Comparison of ENCODE assay signal across 8 cellular contexts in genomic region chr1:58739851-58740466, GRCh38. TPM values are rescaled to one million over a fixed set of nuclear protein-coding genes. Genes with fewer than 3 reads are reported as not detected.
DNase-seq lines count a peak whose midpoint lies in the region; ATAC-seq, FAIRE-seq and TF ChIP-seq lines count a peak whose summit lies in the region.

No MANE protein-coding gene starts in this region.

- H2BK15ac ChIP-seq in H1 (ENCODE audit: low read length): no peak overlapping the region

- no peaks in the 10 kb centered on the region for H3K9me3 Mint-ChIP-seq in activated CD4-positive, alpha-beta T cell treated with anti-CD3 and anti-CD28 coated beads, Interleukin-2, amount 10 ng/mL, durations not matched to agents 7 days and 5 days

- H3K18ac ChIP-seq in H1 (ENCODE audit: extremely low read depth, low read length): no peak overlapping the region

- peak; percentile 58 for DNase-seq in activated CD4-positive, alpha-beta T cell treated with anti-CD3 and anti-CD28 coated beads, Interleukin-2, amount 10 ng/mL, durations not matched to agents 7 days and 5 days
- no peak for DNase-seq in activated CD4-positive, alpha-beta T cell treated with anti-CD3 and anti-CD28 coated beads, Interleukin-2, amount 50 U/mL, for 1 hour
- DNase-seq in NB4 (ENCODE audit: low read depth): peak; percentile 72
- DNase-seq in RPMI8226: peak; percentile 80
- DNase-seq in H1 (ENCODE audit: low read depth in 1 of 2, low spot score in 2 of 2): no peak
- DNase-seq in midbrain (lab: John Stamatoyannopoulos, UW): peak; percentile 73
- no peak for DNase-seq in HPDE6-E6E7 (ENCODE audit: extremely low spot score)

- H3K23ac ChIP-seq in H1 (ENCODE audit: insufficient read length): no peak overlapping the region

- H2BK20ac ChIP-seq in H1 (ENCODE audit: low read length): no peak overlapping the region

- H3K4me1 Mint-ChIP-seq in activated CD4-positive, alpha-beta T cell treated with anti-CD3 and anti-CD28 coated beads, Interleukin-2, amount 10 ng/mL, durations not matched to agents 7 days and 5 days: peaks cover 11% of the 10 kb centered on the region

- no peaks in the 10 kb centered on the region for H3K36me3 Mint-ChIP-seq in activated CD4-positive, alpha-beta T cell treated with anti-CD3 and anti-CD28 coated beads, Interleukin-2, amount 10 ng/mL, durations not matched to agents 7 days and 5 days (ENCODE audit: low read depth)

- CTCF ChIA-PET in activated CD4-positive, alpha-beta T cell treated with anti-CD3 and anti-CD28 coated beads, Interleukin-2, amount 10 ng/mL, durations not matched to agents 7 days and 5 days (lab: Charles Lee): interaction anchor here (0.6 kb wide), 1 partner anchor 381 kb away, joined by 3 read pairs; no protein-coding TSS in a partner anchor
- CTCF ChIA-PET in H1 (lab: Charles Lee; ENCODE audit: partially characterized antibody): interaction anchor here (0.7 to 4.5 kb wide), 13 partner anchors 10 to 965 kb away, joined by 3 to 34 read pairs (median 4); no protein-coding TSS in a partner anchor

- no peaks in the 10 kb centered on the region for H4K20me1 ChIP-seq in H1 (replicated peaks in 1 of 2; ENCODE audit: control insufficient read depth in 1 of 2, insufficient read depth in 2 of 2, low read length in 2 of 2)

- TF ChIP-seq EP300 in H1 (IDR thresholded peaks at IDR 0.05; ENCODE audit: borderline replicate concordance in 1 of 2, low read depth in 2 of 2, low read length in 2 of 2): no peak

- no peak overlapping the region for H3K4me2 ChIP-seq in H1 (ENCODE audit: insufficient read depth in 1 of 2, low read depth in 2 of 2, low read length in 2 of 2)

- no peak overlapping the region for H3K4me3 Mint-ChIP-seq in activated CD4-positive, alpha-beta T cell treated with anti-CD3 and anti-CD28 coated beads, Interleukin-2, amount 10 ng/mL, durations not matched to agents 7 days and 5 days

- H3K4ac ChIP-seq in H1 (replicated peaks; ENCODE audit: insufficient read length, low read depth, low read length): no peak overlapping the region

- no peaks in the 10 kb centered on the region for H3K9me3 ChIP-seq in H1 (ENCODE audit: insufficient read depth in 2 of 2, low read depth in 1 of 2, low read length in 1 of 2)

- POLR2A ChIA-PET in activated CD4-positive, alpha-beta T cell treated with anti-CD3 and anti-CD28 coated beads, Interleukin-2, amount 10 ng/mL, durations not matched to agents 7 days and 5 days (lab: Charles Lee): no interaction called here
- POLR2A ChIA-PET in H1 (lab: Charles Lee; ENCODE audit: partially characterized antibody): no interaction called here

- WGBS in H1 (ENCODE audit: extremely low coverage in 1 of 2, insufficient coverage in 1 of 2, insufficient read length in 1 of 2, insufficient replicate concordance in 2 of 2, low coverage in 1 of 2, low lambda C conversion rate in 2 of 2, missing lambda C conversion rate in 1 of 2), 2 experiments: 43% methylated on average over 3 of the region's 3 CpGs; no CpG with 5 or more reads in 1 of the 2 experiments

- H3K27me3 ChIP-seq in H1 (replicated peaks in 1 of 4; ENCODE audit: control insufficient read depth in 3 of 4, extremely low read depth in 1 of 4, insufficient read depth in 3 of 4, low read length in 3 of 4): no peaks in the 10 kb centered on the region

- no peaks in the 10 kb centered on the region for H3K79me1 ChIP-seq in H1 (ENCODE audit: low read depth, low read length)

- no peak overlapping the region for H3K14ac ChIP-seq in H1 (ENCODE audit: insufficient read length)

- peak overlapping the region in 1 of 4 experiments; percentile 34; a peak in 1 of 7 replicates for H3K9ac ChIP-seq in H1 (replicated peaks in 1 of 4; ENCODE audit: extremely low read depth in 1 of 4, low read depth in 3 of 4, low read length in 3 of 4)

- H3K79me2 ChIP-seq in H1 (ENCODE audit: control insufficient read depth in 1 of 2, insufficient read depth in 2 of 2, low read length in 2 of 2): no peaks in the 10 kb centered on the region

- H2BK120ac ChIP-seq in H1 (replicated peaks; ENCODE audit: low read depth, low read length): no peak overlapping the region

- no peaks in the 10 kb centered on the region for H3K36me3 ChIP-seq in H1 (ENCODE audit: control insufficient read depth in 2 of 4, insufficient read depth in 4 of 4, low read length in 3 of 4)

- H3K27ac ChIP-seq in H1 (ENCODE audit: low read depth, low read length): no peak overlapping the region

- H3K23me2 ChIP-seq in H1 (ENCODE audit: low read depth, low read length): no peaks in the 10 kb centered on the region

- H3K4me1 ChIP-seq in H1 (replicated peaks in 1 of 4; ENCODE audit: control insufficient read depth in 3 of 4, insufficient read depth in 4 of 4, low read length in 3 of 4): no peaks in the 10 kb centered on the region

- peak; percentile 48 for FAIRE-seq in H1 (lab: Jason Lieb, UNC)

- H2AFZ ChIP-seq in H1 (ENCODE audit: low read length): no peak overlapping the region

- TF ChIP-seq CTCF in NB4 (IDR thresholded peaks at IDR 0.05; ENCODE audit: low read depth, low read length): peak; percentile 51
- peak in 2 of 3 experiments; percentile 43 to 57; a peak in 2 of 4 replicates for TF ChIP-seq CTCF in H1 (IDR thresholded peaks at IDR 0.05; ENCODE audit: control extremely low read depth in 1 of 3, insufficient read depth in 1 of 3, low read depth in 1 of 3, low read length in 3 of 3)

- peaks cover 12% of the 10 kb centered on the region for H3K27me3 Mint-ChIP-seq in activated CD4-positive, alpha-beta T cell treated with anti-CD3 and anti-CD28 coated beads, Interleukin-2, amount 10 ng/mL, durations not matched to agents 7 days and 5 days

- H2AK5ac ChIP-seq in H1 (ENCODE audit: low read depth, low read length): no peak overlapping the region

- TF ChIP-seq POLR2A in NB4 (IDR thresholded peaks at IDR 0.05; ENCODE audit: extremely low read depth, insufficient read length) (no peak), H1 (IDR thresholded peaks at IDR 0.05; ENCODE audit: control extremely low read depth in 1 of 2, low read depth in 2 of 2, low read length in 2 of 2) (no peak)

- no peak overlapping the region for H4K91ac ChIP-seq in H1 (replicated peaks; ENCODE audit: insufficient read length, low read length)

- H2BK12ac ChIP-seq in H1 (ENCODE audit: low read depth, low read length): no peak overlapping the region

- no peak overlapping the region for H3K27ac Mint-ChIP-seq in activated CD4-positive, alpha-beta T cell treated with anti-CD3 and anti-CD28 coated beads, Interleukin-2, amount 10 ng/mL, durations not matched to agents 7 days and 5 days

- no peak overlapping the region for H4K5ac ChIP-seq in H1 (ENCODE audit: insufficient read length, low read depth, low read length)

- no peak overlapping the region for H2BK5ac ChIP-seq in H1 (ENCODE audit: low read depth, low read length)

- H4K8ac ChIP-seq in H1 (ENCODE audit: extremely low read depth, insufficient read depth, low read length): no peak overlapping the region

- H3K56ac ChIP-seq in H1 (replicated peaks; ENCODE audit: insufficient read length, low read depth, low read length): no peak overlapping the region

- no peak overlapping the region for H3K4me3 ChIP-seq in NB4 (ENCODE audit: low read depth, low read length)
- H3K4me3 ChIP-seq in H1 (ENCODE audit: extremely low read depth in 1 of 4, insufficient read depth in 2 of 4, low read depth in 3 of 4, low read length in 4 of 4): no peak overlapping the region

- TF ChIP-seq RAD21 in H1 (IDR thresholded peaks at IDR 0.05 in 1 of 2, conservative IDR thresholded peaks at IDR 0.05 in 1 of 2; ENCODE audit: low read depth in 2 of 2, low read length in 2 of 2): peak; percentile 88 to 89

- ATAC-seq in HG02588 (IDR thresholded peaks at IDR 0.05; ENCODE audit: unreplicated experiment): no peak

TF ChIP-seq in H1, 55 proteins besides CTCF, POLR2A, EP300 and RAD21 (continues in another document):
- TF ChIP-seq BRCA1 (IDR thresholded peaks at IDR 0.05; ENCODE audit: low read depth, low read length): no peak
- TF ChIP-seq CHD2 (IDR thresholded peaks at IDR 0.05; ENCODE audit: low read length): no peak
- TF ChIP-seq JUN (IDR thresholded peaks at IDR 0.05; ENCODE audit: low read depth, low read length): no peak
- TF ChIP-seq MAFK (IDR thresholded peaks at IDR 0.05; ENCODE audit: low read depth, low read length): no peak
- TF ChIP-seq GABPA (IDR thresholded peaks at IDR 0.05; ENCODE audit: borderline replicate concordance, insufficient read depth, low read length): no peak
- TF ChIP-seq E2F6 (IDR thresholded peaks at IDR 0.05): no peak
- TF ChIP-seq SIRT6 (IDR thresholded peaks at IDR 0.05; ENCODE audit: low read length): no peak
- no peak for TF ChIP-seq KDM1A (IDR thresholded peaks at IDR 0.05; ENCODE audit: borderline replicate concordance, low read length)

RNA-seq across cellular contexts. Expression of gene MYSM1, which starts 40.1 kb away (rescaled TPM):
- 10 to 100 TPM; 45.8 to 47.4 TPM for total RNA-seq in activated CD4-positive, alpha-beta T cell treated with anti-CD3 and anti-CD28 coated beads, Interleukin-2, amount 10 ng/mL, durations not matched to agents 7 days and 5 days
- 71.1 and 88.1 TPM in 2 replicates for total RNA-seq in H1 (2021; fragmentation: NEBNext Ultra II Directional; extraction: Animal tissue kit (Norgen Biotek cat#: 25700))
- polyA plus RNA-seq in H1 (2011; rRNA removed): 12.8 and 20.0 TPM in 2 replicates
- 23.6 TPM for polyA plus RNA-seq in H1 (2011; cell fraction: cytosol; rRNA removed)
- 22.7 TPM for polyA plus RNA-seq in H1 (2011; cell fraction: nucleus; rRNA removed)
- 11.7 to 35.8 TPM (median 13.5 TPM) in 4 replicates for polyA plus RNA-seq in H1 (2012, experiment 1 of 2)
- polyA plus RNA-seq in H1 (2012, experiment 2 of 2): 3.1 TPM
- polyA plus RNA-seq in H1 (2013, experiment 1 of 2): 44.6 TPM
- 39.0 TPM for polyA plus RNA-seq in H1 (2013, experiment 2 of 2)
- 38.6 and 46.2 TPM in 2 replicates for polyA minus RNA-seq in H1 (2011; rRNA and poly(A)+ RNA removed)
- 20.3 TPM for polyA minus RNA-seq in H1 (2011; cell fraction: cytosol; rRNA and poly(A)+ RNA removed)
- polyA minus RNA-seq in H1 (2011; cell fraction: nucleus; rRNA and poly(A)+ RNA removed): 106 TPM

RNA-seq across cellular contexts. Expression of gene JUN, which starts 43.9 kb away (rescaled TPM):
- total RNA-seq in activated CD4-positive, alpha-beta T cell treated with anti-CD3 and anti-CD28 coated beads, Interleukin-2, amount 10 ng/mL, durations not matched to agents 7 days and 5 days: 10 to 100 TPM; 30.1 to 35.6 TPM
- 10.9 and 13.5 TPM in 2 replicates for total RNA-seq in H1 (2021; fragmentation: NEBNext Ultra II Directional; extraction: Animal tissue kit (Norgen Biotek cat#: 25700))
- 4.4 and 6.6 TPM in 2 replicates for polyA plus RNA-seq in H1 (2011; rRNA removed)
- 7.0 TPM for polyA plus RNA-seq in H1 (2011; cell fraction: cytosol; rRNA removed)
- 11.3 TPM for polyA plus RNA-seq in H1 (2011; cell fraction: nucleus; rRNA removed)
- 5.0 to 9.8 TPM (median 6.1 TPM) in 4 replicates for polyA plus RNA-seq in H1 (2012, experiment 1 of 2)
- polyA plus RNA-seq in H1 (2012, experiment 2 of 2): 6.6 TPM
- polyA plus RNA-seq in H1 (2013, experiment 1 of 2): 4.8 TPM
- polyA plus RNA-seq in H1 (2013, experiment 2 of 2): 5.4 TPM
- polyA minus RNA-seq in H1 (2011; rRNA and poly(A)+ RNA removed): 2.9 and 5.5 TPM in 2 replicates
- 7.0 TPM for polyA minus RNA-seq in H1 (2011; cell fraction: cytosol; rRNA and poly(A)+ RNA removed)
- polyA minus RNA-seq in H1 (2011; cell fraction: nucleus; rRNA and poly(A)+ RNA removed): 55.3 TPM

Comparison
In these comparisons a context has a peak if more than half of its experiments do, and no peak if none do; other contexts are left out.
1. DNase-seq: peak in activated CD4-positive, alpha-beta T cell treated with anti-CD3 and anti-CD28 coated beads, Interleukin-2, amount 10 ng/mL, durations not matched to agents 7 days and 5 days (single experiment), NB4 (single experiment), RPMI8226 (single experiment) and midbrain (single experiment); none in activated CD4-positive, alpha-beta T cell treated with anti-CD3 and anti-CD28 coated beads, Interleukin-2, amount 50 U/mL, for 1 hour (single experiment), H1 (0 of 2) and HPDE6-E6E7 (single experiment).